Comparison of ENCODE assay signal across 28 cellular contexts in the genomic region with DNA sequence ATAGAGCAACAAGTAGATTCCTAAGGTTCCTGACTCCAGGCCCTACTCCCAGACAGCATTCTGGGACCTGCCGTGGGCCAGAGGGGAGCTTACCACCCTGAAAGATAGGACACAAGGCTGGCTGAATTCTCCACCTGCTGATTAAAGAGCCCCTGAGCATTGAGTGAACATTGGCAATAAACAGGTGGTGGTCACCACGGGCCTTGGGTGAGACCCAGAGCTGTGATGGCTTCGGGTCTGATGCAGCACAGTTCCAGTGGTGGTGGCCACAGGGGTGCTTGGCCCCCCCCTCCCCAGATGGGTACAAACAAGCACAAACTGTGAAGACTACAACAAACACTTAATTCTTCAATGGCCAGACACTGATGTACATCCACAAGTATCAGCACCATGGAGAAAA.
"Had no signal": no experiment of that assay in that cellular context is flagged by ENCODE, and none has a peak within 500 bp of the region (broad histone marks: within the 10 kb centered on the region; RNA-seq: fewer than 3 reads in every experiment).

No MANE protein-coding gene starts in this region.

- H3K4me3 Mint-ChIP-seq: stimulated activated effector memory CD8-positive, alpha-beta T cell treated with anti-CD3 and anti-CD28 coated beads, Interleukin-12 subunit alpha, Interleukin-12 subunit beta, amount 100 ng/mL, for 72 hours; stimulated activated naive B cell treated with anti-CD40 and anti-IgM and Interleukin-4, amounts not matched to agents 10 μg/mL and 1 μg/mL and 100 μg/mL, for 72 hours; stimulated activated naive CD8-positive, alpha-beta T cell treated with anti-CD3 and anti-CD28 coated beads, Interleukin-15, amount 100 ng/mL, for 72 hours; stimulated activated naive CD8-positive, alpha-beta T cell treated with anti-CD3 and anti-CD28 coated beads, Interleukin-15, Interleukin-2, amounts not matched to agents 100 ng/mL and 50 ng/mL, for 24 hours; type B pancreatic cell had no signal

- H3K4me1 ChIP-seq: stomach, suprapubic skin, testis, thyroid gland, tibial nerve, transverse colon, upper lobe of left lung, upper lobe of right lung, uterus, vagina had no signal

- H3K4me1 Mint-ChIP-seq: stimulated activated effector memory CD8-positive, alpha-beta T cell treated with anti-CD3 and anti-CD28 coated beads, Interleukin-12 subunit alpha, Interleukin-12 subunit beta, amount 100 ng/mL, for 72 hours; stimulated activated naive B cell treated with anti-CD40 and anti-IgM and Interleukin-4, amounts not matched to agents 10 μg/mL and 1 μg/mL and 100 μg/mL, for 72 hours; stimulated activated naive CD8-positive, alpha-beta T cell treated with anti-CD3 and anti-CD28 coated beads, Interleukin-15, amount 100 ng/mL, for 72 hours had no signal

- H3K36me3 ChIP-seq: stomach, suprapubic skin, thoracic aorta, thyroid gland, tibial artery, tibial nerve, transverse colon, upper lobe of left lung, upper lobe of right lung, uterus, vagina had no signal

- H3K36me3 Mint-ChIP-seq: stimulated activated effector memory CD8-positive, alpha-beta T cell treated with anti-CD3 and anti-CD28 coated beads, Interleukin-12 subunit alpha, Interleukin-12 subunit beta, amount 100 ng/mL, for 72 hours; stimulated activated naive B cell treated with anti-CD40 and anti-IgM and Interleukin-4, amounts not matched to agents 10 μg/mL and 1 μg/mL and 100 μg/mL, for 72 hours; type B pancreatic cell had no signal

- H3K4me3 ChIP-seq: stomach, suprapubic skin, testis, thoracic aorta, thyroid gland, tibial artery, tibial nerve, transverse colon, upper lobe of left lung, upper lobe of right lung, uterus, vagina had no signal

- H3K27me3 Mint-ChIP-seq: stimulated activated naive B cell treated with anti-CD40 and anti-IgM and Interleukin-4, amounts not matched to agents 10 μg/mL and 1 μg/mL and 100 μg/mL, for 72 hours; stimulated activated naive CD8-positive, alpha-beta T cell treated with anti-CD3 and anti-CD28 coated beads, Interleukin-15, amount 100 ng/mL, for 72 hours; stimulated activated naive CD8-positive, alpha-beta T cell treated with anti-CD3 and anti-CD28 coated beads, Interleukin-15, Interleukin-2, amounts not matched to agents 100 ng/mL and 50 ng/mL, for 24 hours; type B pancreatic cell had no signal

- H3K9me3 ChIP-seq: suprapubic skin, testis, thoracic aorta, thyroid gland, tibial artery, tibial nerve, transverse colon, upper lobe of left lung, upper lobe of right lung, uterus, vagina had no signal

- ATAC-seq: stimulated activated effector memory CD8-positive, alpha-beta T cell treated with anti-CD3 and anti-CD28 coated beads, Interleukin-12 subunit alpha, Interleukin-12 subunit beta, amount 100 ng/mL, for 72 hours; stimulated activated naive CD8-positive, alpha-beta T cell treated with anti-CD3 and anti-CD28 coated beads, Interleukin-15, amount 100 ng/mL, for 72 hours; stimulated activated naive CD8-positive, alpha-beta T cell treated with anti-CD3 and anti-CD28 coated beads, Interleukin-15, Interleukin-2, amounts not matched to agents 100 U/mL and 50 U/mL, for 24 hours had no signal

- H3K27ac Mint-ChIP-seq: stimulated activated effector memory CD8-positive, alpha-beta T cell treated with anti-CD3 and anti-CD28 coated beads, Interleukin-12 subunit alpha, Interleukin-12 subunit beta, amount 100 ng/mL, for 72 hours; stimulated activated naive B cell treated with anti-CD40 and anti-IgM and Interleukin-4, amounts not matched to agents 10 μg/mL and 1 μg/mL and 100 μg/mL, for 72 hours; stimulated activated naive CD8-positive, alpha-beta T cell treated with anti-CD3 and anti-CD28 coated beads, Interleukin-15, amount 100 ng/mL, for 72 hours; stimulated activated naive CD8-positive, alpha-beta T cell treated with anti-CD3 and anti-CD28 coated beads, Interleukin-15, Interleukin-2, amounts not matched to agents 100 ng/mL and 50 ng/mL, for 24 hours; type B pancreatic cell had no signal

- DNase-seq: stimulated activated CD4-positive, alpha-beta T cell treated with anti-CD3 and anti-CD28 coated beads, Interleukin-2, amount 100 ng/mL, for 48 hours; stimulated activated CD4-positive, alpha-beta T cell treated with anti-CD3 and anti-CD28 coated beads, Interleukin-4, amount 100 ng/mL, for 1 hour; stimulated activated CD4-positive, alpha-beta T cell treated with anti-CD3 and anti-CD28 coated beads, Interleukin-4, amount 100 ng/mL, for 24 hours; stimulated activated CD4-positive, alpha-beta T cell treated with anti-CD3 and anti-CD28 coated beads, Interleukin-4, amount 100 ng/mL, for 4 hours; stimulated activated CD8-positive, alpha-beta memory T cell treated with anti-CD3 and anti-CD28 coated beads, Interleukin-4, amount 100 ng/mL, for 48 hours; stimulated activated naive B cell treated with anti-CD40 and anti-IgM and Interleukin-4, amounts not matched to agents 10 μg/mL and 1 μg/mL and 100 μg/mL, for 72 hours; stimulated activated naive CD4-positive, alpha-beta T cell; stimulated activated naive CD4-positive, alpha-beta T cell treated with Interleukin-2 at 50 U/mL for 16 hours; stimulated activated naive CD8-positive, alpha-beta T cell treated with anti-CD3 and anti-CD28 coated beads, Interleukin-15, amount 100 ng/mL, for 72 hours; stimulated activated naive CD8-positive, alpha-beta T cell treated with anti-CD3 and anti-CD28 coated beads, Interleukin-15, Interleukin-2, amounts not matched to agents 100 U/mL and 50 U/mL, for 24 hours; stomach; substantia nigra; testis; thyroid gland; tibial artery; transverse colon; trophoblast cell; upper lobe of right lung; uterus had no signal

- H3K27ac ChIP-seq: stomach, suprapubic skin, testis, thyroid gland, tibial artery, tibial nerve, transverse colon, upper lobe of left lung, upper lobe of right lung, uterus, vagina had no signal

- H3K9me3 Mint-ChIP-seq: type B pancreatic cell had no signal

- FAIRE-seq: urothelium cell line had no signal
